In genomic region chr2:11200651-11201050, GRCh38 we compare ENCODE assay signal across 28 cellular contexts.
"Had no signal": no experiment of that assay in that cellular context is flagged by ENCODE, and none has a peak within 500 bp of the region (broad histone marks: within the 10 kb centered on the region; RNA-seq: fewer than 3 reads in every experiment).

No MANE protein-coding gene starts in this region.

- H3K36me3 ChIP-seq: ovary, uterus had no signal

- H3K27ac ChIP-seq: neural progenitor cell, ovary, parathyroid adenoma, psoas muscle, skin epidermis, spleen, suprapubic skin, testis, tibial artery, transverse colon, upper lobe of right lung, uterus had no signal

- H3K4me2 ChIP-seq: neural progenitor cell, smooth muscle cell had no signal

- H3K4me3 ChIP-seq: neural progenitor cell, ovary, psoas muscle, skin epidermis, smooth muscle cell, spleen, suprapubic skin, testis, tibial artery, transverse colon, upper lobe of right lung, uterus had no signal

- H2AFZ ChIP-seq: neural progenitor cell, parathyroid adenoma had no signal

- H3K79me2 ChIP-seq: parathyroid adenoma had no signal

- H3K9me3 ChIP-seq: ovary, psoas muscle, spleen, suprapubic skin, testis, tibial artery, transverse colon, upper lobe of right lung, uterus had no signal

- H3K9ac ChIP-seq: neural progenitor cell, parathyroid adenoma had no signal

- ATAC-seq: natural killer cell; psoas muscle; right cardiac atrium; sciatic nerve; stimulated activated memory B cell treated with anti-CD40 and anti-IgM and Interleukin-4, amounts not matched to agents 10 μg/mL and 1 μg/mL and 100 μg/mL, for 72 hours; stimulated activated naive CD8-positive, alpha-beta T cell treated with anti-CD3 and anti-CD28 coated beads, Interleukin-15, amount 100 ng/mL, for 72 hours; stimulated activated naive CD8-positive, alpha-beta T cell treated with anti-CD3 and anti-CD28 coated beads, Interleukin-15, Interleukin-2, amounts not matched to agents 100 U/mL and 50 U/mL, for 24 hours; upper lobe of right lung had no signal

- H3K4me1 ChIP-seq: neural progenitor cell, parathyroid adenoma, psoas muscle, suprapubic skin, testis, uterus had no signal

- H3K27me3 ChIP-seq: neural progenitor cell, ovary, spleen, suprapubic skin, testis, tibial artery, transverse colon, upper lobe of right lung, uterus had no signal

- DNase-seq: natural killer cell; occipital lobe; ovary; posterior cingulate gyrus; psoas muscle; right cardiac atrium; spleen; stimulated activated CD4-positive, alpha-beta T cell treated with anti-CD3 and anti-CD28 coated beads, Interleukin-12 subunit alpha, Interleukin-12 subunit beta, amount 100 ng/mL, for 4 hours; stimulated activated CD4-positive, alpha-beta T cell treated with anti-CD3 and anti-CD28 coated beads, Interleukin-1b, Interleukin-23, amount 100 ng/mL, for 48 hours; stimulated activated CD4-positive, alpha-beta T cell treated with anti-CD3 and anti-CD28 coated beads, Interleukin-4, amount 100 ng/mL, for 1 hour; stimulated activated CD4-positive, alpha-beta T cell treated with anti-CD3 and anti-CD28 coated beads, Interleukin-4, amount 100 ng/mL, for 4 hours; stimulated activated CD8-positive, alpha-beta memory T cell treated with anti-CD3 and anti-CD28 coated beads, Interleukin-4, amount 100 ng/mL, for 48 hours; stimulated activated naive CD4-positive, alpha-beta T cell; stimulated activated naive CD8-positive, alpha-beta T cell treated with anti-CD3 and anti-CD28 coated beads, Interleukin-15, amount 100 ng/mL, for 72 hours; stimulated activated naive CD8-positive, alpha-beta T cell treated with anti-CD3 and anti-CD28 coated beads, Interleukin-15, Interleukin-2, amounts not matched to agents 100 U/mL and 50 U/mL, for 24 hours; substantia nigra; testis; tibial artery; transverse colon; upper lobe of right lung; uterus had no signal
